In the genomic region with DNA sequence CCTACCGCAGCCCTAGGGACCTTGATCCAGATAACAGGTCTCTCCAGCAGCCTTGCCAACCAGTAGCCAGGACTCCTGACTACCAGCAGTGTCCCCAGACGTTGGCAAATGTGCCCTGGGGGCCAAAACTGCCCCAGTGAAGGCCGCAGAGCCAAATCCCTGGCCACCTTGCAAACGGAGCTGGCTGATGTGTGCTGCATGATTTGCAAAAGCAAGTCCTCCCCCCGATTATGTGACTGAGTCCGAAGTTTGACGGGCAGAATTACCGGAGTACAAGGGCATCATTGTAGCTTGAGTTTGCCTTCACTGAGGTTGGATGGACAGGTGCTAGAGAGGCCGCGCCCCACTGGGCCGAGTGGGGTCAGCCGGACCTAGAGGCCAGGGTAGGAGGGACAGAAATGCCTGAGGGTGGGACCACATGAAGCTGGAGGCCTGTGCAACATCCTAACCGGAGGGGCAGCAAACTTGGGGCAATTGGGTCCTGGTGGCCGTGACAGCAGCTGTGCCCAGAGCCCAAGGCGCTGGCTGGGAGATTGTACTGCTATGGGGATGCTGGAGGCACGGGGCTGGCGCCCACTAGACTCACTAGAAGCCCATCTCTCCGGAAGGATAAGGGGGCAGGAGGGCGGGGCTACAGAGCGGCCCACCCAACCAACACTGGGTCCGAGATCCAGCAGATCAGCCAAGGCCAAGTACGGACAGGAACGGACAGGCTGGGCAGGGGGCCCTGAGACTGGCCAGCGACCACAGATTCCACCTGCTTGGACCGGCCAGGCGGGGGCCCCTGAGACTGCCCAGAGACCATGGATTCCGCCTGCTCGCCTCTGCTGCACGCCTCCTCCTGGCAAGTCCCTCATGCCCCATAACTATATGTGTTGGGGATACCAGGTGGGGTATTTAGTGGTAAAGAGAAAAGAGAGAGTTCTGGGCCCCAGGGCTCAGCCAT, we compare ENCODE assay signal across 1 cellular context.
TF ChIP-seq lines count a peak whose summit lies in the region.

No MANE protein-coding gene starts in this region.

TF ChIP-seq in H1, 55 proteins besides CTCF, POLR2A, EP300 and RAD21:
- TF ChIP-seq RBBP5 (IDR thresholded peaks at IDR 0.05; ENCODE audit: borderline replicate concordance, low read depth, low read length) (no peak), TAF7 (optimal IDR thresholded peaks at IDR 0.05; ENCODE audit: borderline replicate concordance, low read depth, low read length) (no peak), JUND (IDR thresholded peaks at IDR 0.05; ENCODE audit: low read length) (no peak), SP4 (IDR thresholded peaks at IDR 0.05; ENCODE audit: low read length) (no peak), RFX5 (IDR thresholded peaks at IDR 0.05; ENCODE audit: borderline replicate concordance, low read depth, low read length) (no peak), BCL11A (IDR thresholded peaks at IDR 0.05; ENCODE audit: low read depth in 2 of 2, low read length in 2 of 2) (no peak), CEBPB (IDR thresholded peaks at IDR 0.05; ENCODE audit: low read depth, low read length) (no peak), BRCA1 (IDR thresholded peaks at IDR 0.05; ENCODE audit: low read depth, low read length) (no peak)
TF ChIP-seq in H1: peak in this region for 0.
